In the genomic region with DNA sequence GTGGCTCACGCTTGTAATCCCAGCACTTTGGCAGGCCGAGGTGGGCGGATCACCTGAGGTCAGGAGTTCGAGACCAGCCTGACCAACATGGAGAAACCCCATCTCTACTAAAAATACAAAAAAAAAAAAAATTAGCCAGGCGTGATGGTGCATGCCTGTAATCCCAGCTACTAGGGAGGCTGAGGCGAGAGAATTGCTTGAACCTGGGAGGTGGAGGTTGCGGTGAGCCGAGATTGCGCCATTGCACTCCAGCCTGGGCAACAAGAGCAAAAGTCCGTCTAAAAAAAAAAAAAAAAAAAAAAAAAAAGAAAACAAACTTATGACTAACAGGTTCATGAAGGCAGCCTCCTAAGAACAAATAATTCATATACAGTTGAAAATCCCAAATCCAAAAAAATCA, we compare ENCODE assay signal across 14 cellular contexts. TPM values are rescaled to one million over a fixed set of nuclear protein-coding genes. Genes with fewer than 3 reads are reported as not detected.
"Had no signal": no experiment of that assay in that cellular context is flagged by ENCODE, and none has a peak within 500 bp of the region (broad histone marks: within the 10 kb centered on the region; RNA-seq: fewer than 3 reads in every experiment).

No MANE protein-coding gene starts in this region.

RNA-seq across cellular contexts. Expression of gene PEG3, which starts 19.9 kb away (rescaled TPM):
- total RNA-seq: hepatocyte, mesothelial cell of epicardium, myocyte had no signal
- polyA plus RNA-seq: hepatocyte, immature natural killer cell, mammary epithelial cell had no signal

RNA-seq across cellular contexts. Expression of gene ZIM2, which starts 19.9 kb away (rescaled TPM):
- total RNA-seq: hepatocyte, kidney epithelial cell, left cardiac atrium, left lobe of liver, left ventricle myocardium superior, lower lobe of right lung, lung microvascular endothelial cell, mammary epithelial cell, mesothelial cell of epicardium, mononuclear cell, mucosa of gallbladder, myocyte had no signal
- polyA plus RNA-seq: hepatocyte, immature natural killer cell, keratinocyte, mammary epithelial cell had no signal
